Comparison of ENCODE assay signal across 1 cellular context in the genomic region with DNA sequence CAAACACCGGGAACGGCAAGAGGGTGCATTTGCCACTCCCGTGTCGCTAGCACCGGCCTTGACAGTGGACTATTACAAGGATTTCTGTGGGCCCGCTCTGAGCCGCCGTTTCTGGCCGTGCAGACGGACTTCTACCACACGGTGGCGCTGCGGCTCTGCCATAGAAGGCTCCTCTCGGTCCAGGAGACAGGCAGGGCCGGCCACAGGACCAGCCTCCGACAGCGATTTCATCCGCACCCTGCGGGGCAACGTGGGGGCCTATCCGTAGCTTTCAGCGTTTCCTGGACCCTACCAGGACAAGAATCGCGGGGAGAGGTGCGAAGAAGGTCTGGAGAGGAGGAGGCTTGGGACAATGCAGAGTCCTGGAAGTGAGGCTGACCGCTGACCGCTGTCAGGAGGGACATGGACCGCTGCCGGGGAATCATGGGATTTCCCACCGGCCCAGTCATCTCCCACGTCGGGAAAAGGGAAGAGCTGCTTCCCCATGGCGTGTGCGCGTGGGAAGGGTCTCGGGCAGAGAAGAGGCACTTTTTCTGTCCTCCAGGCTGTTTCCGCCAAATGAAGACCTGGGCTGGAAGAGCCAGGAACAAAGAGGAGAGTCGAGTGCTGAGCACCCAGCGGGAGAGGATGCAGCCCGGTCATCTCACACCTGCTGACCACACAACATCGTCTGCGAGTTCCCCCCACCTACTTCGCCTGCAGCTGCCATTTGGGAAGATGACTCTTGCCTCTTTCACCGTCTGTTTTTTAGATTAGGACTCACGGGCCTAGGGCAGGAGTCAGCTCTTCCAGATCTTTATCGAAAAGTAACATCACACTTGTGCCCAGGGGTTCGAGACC.
TF ChIP-seq lines count a peak whose summit lies in the region.

No MANE protein-coding gene starts in this region.

TF ChIP-seq in H1, 55 proteins besides CTCF, POLR2A, EP300 and RAD21 (continued from another document):
- TF ChIP-seq TBP (IDR thresholded peaks at IDR 0.05; ENCODE audit: low read depth, low read length) = no peak
- no peak for TF ChIP-seq SIX5 (IDR thresholded peaks at IDR 0.05; ENCODE audit: low read depth, low read length)
- no peak for TF ChIP-seq GABPA (IDR thresholded peaks at IDR 0.05; ENCODE audit: borderline replicate concordance, insufficient read depth, low read length)
- TF ChIP-seq KDM4A (IDR thresholded peaks at IDR 0.05; ENCODE audit: low read depth, low read length, severe bottlenecking) = no peak
- TF ChIP-seq HDAC6 (IDR thresholded peaks at IDR 0.05; ENCODE audit: low read depth, low read length) = no peak
- no peak for TF ChIP-seq CTBP2 (IDR thresholded peaks at IDR 0.05; ENCODE audit: borderline replicate concordance, insufficient read depth, insufficient read length, low read length)
- no peak for TF ChIP-seq NANOG (IDR thresholded peaks at IDR 0.05; ENCODE audit: insufficient read depth, low read depth, low read length, poor library complexity, severe bottlenecking)
- no peak for TF ChIP-seq BCL11A (IDR thresholded peaks at IDR 0.05; ENCODE audit: low read depth in 2 of 2, low read length in 2 of 2)
- TF ChIP-seq CREB1 (IDR thresholded peaks at IDR 0.05) = peak; percentile 33; the same call in 1 of the 2 replicates
- TF ChIP-seq MAX (IDR thresholded peaks at IDR 0.05) = no peak
- TF ChIP-seq NRF1 (IDR thresholded peaks at IDR 0.05; ENCODE audit: low read depth, low read length) = no peak
- no peak for TF ChIP-seq BRCA1 (IDR thresholded peaks at IDR 0.05; ENCODE audit: low read depth, low read length)
- TF ChIP-seq TEAD4 (IDR thresholded peaks at IDR 0.05; ENCODE audit: low read depth, low read length) = 0 out of 2 replicates have a peak, but pooled peaks have one; percentile 5
- TF ChIP-seq KDM1A (IDR thresholded peaks at IDR 0.05; ENCODE audit: borderline replicate concordance, low read length) = no peak
